17 cellular contexts compared by ENCODE assay signal in the genomic region with DNA sequence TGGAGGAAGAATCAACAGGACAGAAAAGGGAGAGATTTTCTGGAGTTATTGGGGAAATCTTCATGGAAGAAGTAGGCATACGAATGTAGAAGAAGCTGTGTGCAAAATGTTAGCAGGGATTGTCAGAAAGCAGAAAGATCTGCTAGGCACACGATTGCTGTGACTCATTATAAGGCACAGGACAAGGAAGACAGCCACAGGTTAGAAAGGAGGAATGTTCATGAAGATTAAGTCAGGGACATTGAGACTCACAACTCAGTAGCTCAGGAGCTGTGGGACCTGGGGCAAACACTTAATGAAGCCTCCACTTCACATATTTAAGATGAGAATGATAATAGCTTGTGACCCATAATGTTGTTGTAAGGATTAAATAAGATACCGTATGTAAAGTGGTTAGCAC. TPM values are rescaled to one million over a fixed set of nuclear protein-coding genes. Genes with fewer than 3 reads are reported as not detected.
A peak's percentile ranks its signal among the peaks of the same experiment; 100 is the strongest.
DNase-seq lines count a peak whose midpoint lies in the region; ATAC-seq and TF ChIP-seq lines count a peak whose summit lies in the region.
"Had no signal": no experiment of that assay in that cellular context is flagged by ENCODE, and none has a peak within 500 bp of the region (broad histone marks: within the 10 kb centered on the region; RNA-seq: fewer than 3 reads in every experiment).

No MANE protein-coding gene starts in this region.

- 51% methylated on average over 2 of the region's 3 CpGs for WGBS in SK-N-SH (ENCODE audit: low lambda C conversion rate)
- 78 to 86% methylated on average over 2 of the region's 3 CpGs for WGBS in endodermal cell (ENCODE audit: insufficient coverage in 1 of 2, insufficient read length in 1 of 2), 2 experiments

- H3K9me3 Mint-ChIP-seq in endodermal cell = peaks cover 26% of the 10 kb centered on the region
- peaks cover 11% of the 10 kb centered on the region for H3K9me3 Mint-ChIP-seq in natural killer cell treated with Interleukin-12 subunit alpha and Interleukin-12 subunit beta and Interleukin-15 and Interleukin-18, amount 100 ng/mL, for 72 hours

- DNase-seq in GM03348 (ENCODE audit: low spot score) (peak; percentile 10), SK-N-SH (no peak), endodermal cell (no peak), occipital lobe (lab: John Stamatoyannopoulos, UW) (no peak), mucosa of gallbladder (ENCODE audit: low spot score) (no peak)
- DNase-seq in natural killer cell treated with Interleukin-12 subunit alpha and Interleukin-12 subunit beta and Interleukin-15 and Interleukin-18, amount 100 ng/mL, for 72 hours (ENCODE audit: low spot score) = no peak
- DNase-seq: activated effector memory CD4-positive, alpha-beta T cell treated with Interleukin-2 at 50 U/mL for 16 hours; KG1; NCI-H1436; NCI-H446 treated with DMSO at 0.1 percent for 48 hours; OCI-M1; SW 1271 had no signal

- no peak for ATAC-seq in natural killer cell treated with Interleukin-12 subunit alpha and Interleukin-12 subunit beta and Interleukin-15 and Interleukin-18, amount 100 ng/mL, for 72 hours
- ATAC-seq in HG03378 (IDR thresholded peaks at IDR 0.05; ENCODE audit: unreplicated experiment) (no peak), GM21528 (IDR thresholded peaks at IDR 0.05; ENCODE audit: low FRiP score, unreplicated experiment) (no peak)

- H2AFZ ChIP-seq in SK-N-SH (ENCODE audit: low read depth) = no peak overlapping the region

- no peak overlapping the region for H3K4me3 Mint-ChIP-seq in endodermal cell
- H3K4me3 Mint-ChIP-seq in natural killer cell treated with Interleukin-12 subunit alpha and Interleukin-12 subunit beta and Interleukin-15 and Interleukin-18, amount 100 ng/mL, for 72 hours = peak overlapping the region; percentile 54

- H3K27ac Mint-ChIP-seq in endodermal cell = peak overlapping the region; percentile 5
- peak overlapping the region; percentile 69 to 81 for H3K27ac Mint-ChIP-seq in natural killer cell treated with Interleukin-12 subunit alpha and Interleukin-12 subunit beta and Interleukin-15 and Interleukin-18, amount 100 ng/mL, for 72 hours

- TF ChIP-seq CTCF in SK-N-SH (IDR thresholded peaks at IDR 0.05) (no peak), endodermal cell (conservative IDR thresholded peaks at IDR 0.05) (no peak)

- peaks cover 9% of the 10 kb centered on the region for H3K4me1 Mint-ChIP-seq in endodermal cell
- peaks cover 59 to 72% of the 10 kb centered on the region in 2 donors for H3K4me1 Mint-ChIP-seq in natural killer cell treated with Interleukin-12 subunit alpha and Interleukin-12 subunit beta and Interleukin-15 and Interleukin-18, amount 100 ng/mL, for 72 hours (ENCODE audit: low read depth in 2 of 2)

- H3K27ac ChIP-seq in SK-N-SH (ENCODE audit: low read depth in 2 of 2, low read length in 1 of 2) (peak overlapping the region; percentile 17 to 79; a peak in 3 of 4 replicates), endodermal cell (ENCODE audit: low read depth, low read length) (no peak overlapping the region)
- H3K27ac ChIP-seq: cardiac muscle cell, skin epidermis had no signal

- H3K9ac ChIP-seq in SK-N-SH = no peak overlapping the region
- no peak overlapping the region for H3K9ac ChIP-seq in endodermal cell (ENCODE audit: extremely low read depth, low read length, poor library complexity, severe bottlenecking)

- no peaks in the 10 kb centered on the region for H3K9me2 ChIP-seq in SK-N-SH

- TF ChIP-seq RAD21 in SK-N-SH (IDR thresholded peaks at IDR 0.05; ENCODE audit: low read length) = no peak

- POLR2A ChIA-PET in SK-N-SH (lab: Yijun Ruan, JAX) = no interaction called here

- H3K4me1 ChIP-seq in SK-N-SH (ENCODE audit: control insufficient read depth in 1 of 2, insufficient read depth in 2 of 2, low read depth in 1 of 2, low read length in 1 of 2) = peaks cover 7 to 13% of the 10 kb centered on the region in 2 experiments; a peak in 3 of 4 replicates
- H3K4me1 ChIP-seq in endodermal cell (ENCODE audit: control insufficient read depth, insufficient read depth, low read length) = no peaks in the 10 kb centered on the region

- no peaks in the 10 kb centered on the region for H3K79me2 ChIP-seq in SK-N-SH (ENCODE audit: insufficient read depth)

- peaks cover 6 to 21% of the 10 kb centered on the region in 2 experiments for H3K36me3 ChIP-seq in SK-N-SH (replicated peaks in 1 of 2; ENCODE audit: control insufficient read depth in 1 of 2, insufficient read depth in 2 of 2, low read length in 1 of 2)
- H3K36me3 ChIP-seq in endodermal cell (ENCODE audit: control insufficient read depth, insufficient read depth, low read length) = peaks cover 24% of the 10 kb centered on the region
- H3K36me3 ChIP-seq: cardiac muscle cell had no signal

- H3K27me3 Mint-ChIP-seq in endodermal cell (ENCODE audit: insufficient read depth) = no peaks in the 10 kb centered on the region
- no peaks in the 10 kb centered on the region for H3K27me3 Mint-ChIP-seq in natural killer cell treated with Interleukin-12 subunit alpha and Interleukin-12 subunit beta and Interleukin-15 and Interleukin-18, amount 100 ng/mL, for 72 hours

- CTCF ChIA-PET in SK-N-SH (lab: Yijun Ruan, JAX) = interaction anchor here (0.7 to 2.2 kb wide), 5 partner anchors 16 to 679 kb away, joined by 3 to 13 read pairs (median 3); no protein-coding TSS in a partner anchor

- H3K9me3 ChIP-seq in SK-N-SH (peaks cover 7% of the 10 kb centered on the region; the same call in 1 of the 2 replicates), endodermal cell (ENCODE audit: control insufficient read depth, low read length) (peaks cover 25% of the 10 kb centered on the region)
- H3K9me3 ChIP-seq: neutrophil had no signal

- no peaks in the 10 kb centered on the region for H4K20me1 ChIP-seq in SK-N-SH (ENCODE audit: insufficient read depth)

- H3K4me3 ChIP-seq in SK-N-SH (ENCODE audit: low read depth in 2 of 2, low read length in 1 of 2) = no peak overlapping the region
- H3K4me3 ChIP-seq in endodermal cell (ENCODE audit: low read length) = no peak overlapping the region
- H3K4me3 ChIP-seq: cardiac muscle cell, skin epidermis had no signal

- peaks cover 27% of the 10 kb centered on the region for H3K36me3 Mint-ChIP-seq in endodermal cell (ENCODE audit: low read depth)
- peaks cover 64% of the 10 kb centered on the region for H3K36me3 Mint-ChIP-seq in natural killer cell treated with Interleukin-12 subunit alpha and Interleukin-12 subunit beta and Interleukin-15 and Interleukin-18, amount 100 ng/mL, for 72 hours

- H3K27me3 ChIP-seq in SK-N-SH (ENCODE audit: insufficient read depth) (no peaks in the 10 kb centered on the region), endodermal cell (ENCODE audit: control insufficient read depth, insufficient read depth, low read length, poor library complexity, severe bottlenecking) (no peaks in the 10 kb centered on the region)
- H3K27me3 ChIP-seq: cardiac muscle cell, neutrophil had no signal

- no peaks in the 10 kb centered on the region for H3F3A ChIP-seq in SK-N-SH (replicated peaks; ENCODE audit: insufficient read depth)

- no peak overlapping the region for H3K4me2 ChIP-seq in SK-N-SH

- no peak for TF ChIP-seq EP300 in SK-N-SH (IDR thresholded peaks at IDR 0.05; ENCODE audit: borderline replicate concordance in 1 of 2, low read depth in 1 of 2, low read length in 1 of 2)

TF ChIP-seq in SK-N-SH, 30 proteins besides CTCF, POLR2A, EP300 and RAD21:
- no peak for TF ChIP-seq FOXJ3 (CRISPR knock-in tag; IDR thresholded peaks at IDR 0.05)

RNA-seq across cellular contexts. Expression of gene RTRAF, which starts 26.7 kb away (rescaled TPM):
- 42.5 and 43.6 TPM in 2 replicates for polyA plus RNA-seq in SK-N-SH (2012; rRNA removed)
- 68.2 and 96.1 TPM in 2 replicates for polyA plus RNA-seq in SK-N-SH (2012; cell fraction: cytosol; rRNA removed)
- polyA plus RNA-seq in SK-N-SH (2012; cell fraction: nucleus; rRNA removed) = 12.3 and 26.7 TPM in 2 replicates
- 100 to 1,000 TPM; 284 to 307 TPM for total RNA-seq in endodermal cell
- 355 TPM for polyA plus RNA-seq in endodermal cell (2013, experiment 1 of 2)
- polyA plus RNA-seq in endodermal cell (2013, experiment 2 of 2) = 325 TPM
- total RNA-seq in natural killer cell treated with Interleukin-12 subunit alpha and Interleukin-12 subunit beta and Interleukin-15 and Interleukin-18, amount 100 ng/mL, for 72 hours = 100 to 1,000 TPM; 146 to 160 TPM
- 52.1 TPM for total RNA-seq in occipital lobe
- 131 TPM for total RNA-seq in mucosa of gallbladder
